Comparison of ENCODE assay signal across 17 cellular contexts in the genomic region with DNA sequence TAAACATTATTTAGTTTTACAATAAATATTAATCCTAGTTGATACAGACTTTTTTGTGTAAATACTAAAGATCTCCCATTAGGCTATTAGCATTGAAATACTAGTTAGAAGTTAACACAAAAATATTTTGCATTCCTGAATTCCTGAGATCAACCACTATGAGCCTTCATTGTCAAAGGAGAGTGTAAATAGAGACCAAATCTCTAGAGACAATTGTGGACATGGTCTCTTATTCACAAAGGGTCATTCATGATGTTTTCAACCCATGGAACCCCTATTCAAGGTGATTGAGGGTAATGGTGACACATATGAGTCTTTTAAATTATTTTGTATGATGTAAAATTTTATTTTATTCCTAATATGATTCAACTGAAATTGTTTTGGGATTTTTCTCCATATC.
"Had no signal": no experiment of that assay in that cellular context is flagged by ENCODE, and none has a peak within 500 bp of the region (broad histone marks: within the 10 kb centered on the region; RNA-seq: fewer than 3 reads in every experiment).

No MANE protein-coding gene starts in this region.

- DNase-seq: colonic mucosa; dermis blood vessel endothelial cell; esophagus squamous epithelium; foreskin fibroblast; mammary epithelial cell; mucosa of descending colon; right cardiac atrium; stimulated activated CD4-positive, alpha-beta T cell treated with anti-CD3 and anti-CD28 coated beads, Interleukin-4, amount 100 ng/mL, for 1 hour; stimulated activated CD8-positive, alpha-beta memory T cell treated with anti-CD3 and anti-CD28 coated beads, Interleukin-4, amount 100 ng/mL, for 48 hours; stimulated activated naive CD8-positive, alpha-beta T cell treated with anti-CD3 and anti-CD28 coated beads, Interleukin-15, Interleukin-2, amounts not matched to agents 100 U/mL and 50 U/mL, for 24 hours; thyroid gland; uterus had no signal

- H3K27me3 ChIP-seq: colonic mucosa, esophagus squamous epithelium, suprapubic skin, thyroid gland, uterus had no signal

- H3K9me3 Mint-ChIP-seq: type B pancreatic cell had no signal

- H3K27ac ChIP-seq: colonic mucosa, esophagus squamous epithelium, suprapubic skin, thyroid gland, uterus had no signal

- H3K4me1 ChIP-seq: colonic mucosa, esophagus squamous epithelium, suprapubic skin, thyroid gland, uterus had no signal

- ATAC-seq: left lobe of liver; mucosa of descending colon; natural killer cell treated with Interleukin-12 subunit alpha and Interleukin-12 subunit beta and Interleukin-15 and Interleukin-18, amount 100 ng/mL, for 72 hours; right cardiac atrium; stimulated activated effector memory CD8-positive, alpha-beta T cell treated with anti-CD3 and anti-CD28 coated beads, Interleukin-12 subunit alpha, Interleukin-12 subunit beta, amount 100 ng/mL, for 72 hours; stimulated activated naive CD8-positive, alpha-beta T cell treated with anti-CD3 and anti-CD28 coated beads, Interleukin-15, Interleukin-2, amounts not matched to agents 100 U/mL and 50 U/mL, for 24 hours had no signal

- H3K36me3 ChIP-seq: colonic mucosa, esophagus squamous epithelium, suprapubic skin, thyroid gland, uterus had no signal

- H3K4me3 ChIP-seq: colonic mucosa, esophagus squamous epithelium, mucosa of descending colon, suprapubic skin, thyroid gland, uterus had no signal

- H3K36me3 Mint-ChIP-seq: stimulated activated effector memory CD8-positive, alpha-beta T cell treated with anti-CD3 and anti-CD28 coated beads, Interleukin-12 subunit alpha, Interleukin-12 subunit beta, amount 100 ng/mL, for 72 hours; type B pancreatic cell had no signal

- H3K27ac Mint-ChIP-seq: natural killer cell treated with Interleukin-12 subunit alpha and Interleukin-12 subunit beta and Interleukin-15 and Interleukin-18, amount 100 ng/mL, for 72 hours; stimulated activated effector memory CD8-positive, alpha-beta T cell treated with anti-CD3 and anti-CD28 coated beads, Interleukin-12 subunit alpha, Interleukin-12 subunit beta, amount 100 ng/mL, for 72 hours; type B pancreatic cell had no signal
